In the genomic region with DNA sequence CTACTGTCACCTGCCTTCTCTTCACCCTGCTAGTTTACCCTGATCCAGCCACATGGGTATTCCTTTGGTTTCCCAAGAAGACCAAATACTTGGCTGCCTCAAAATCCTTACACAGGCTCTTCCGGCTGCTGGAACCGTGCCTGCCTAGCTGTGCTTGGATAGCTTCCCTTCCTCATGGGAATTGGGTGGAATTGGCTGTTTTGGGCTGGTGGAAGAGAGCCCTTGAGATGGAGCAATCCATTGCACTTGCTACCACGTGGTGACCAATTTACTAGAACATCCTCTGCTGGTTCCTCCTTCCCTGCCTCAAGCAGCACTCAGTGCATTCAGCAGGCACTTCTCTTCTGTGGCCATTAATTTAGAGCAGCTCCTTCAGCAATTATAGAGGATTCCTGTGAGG, we compare ENCODE assay signal across 19 cellular contexts.
DNase-seq lines count a peak whose midpoint lies in the region; ATAC-seq and TF ChIP-seq lines count a peak whose summit lies in the region.
"Had no signal": no experiment of that assay in that cellular context is flagged by ENCODE, and none has a peak within 500 bp of the region (broad histone marks: within the 10 kb centered on the region; RNA-seq: fewer than 3 reads in every experiment).

No MANE protein-coding gene starts in this region.

- peak overlapping the region; percentile 79 for H3K18ac ChIP-seq in mesendoderm (ENCODE audit: low read length)

- no peak overlapping the region for H3K4me3 ChIP-seq in mesendoderm (ENCODE audit: low read length)
- H3K4me3 ChIP-seq: adrenal gland had no signal

- no CpG with 5 or more reads among the region's 3 CpGs for WGBS in mesendoderm (ENCODE audit: extremely low coverage, insufficient coverage, low lambda C conversion rate)

- H2AK5ac ChIP-seq in mesendoderm (ENCODE audit: low read length), result no peak overlapping the region

- H3K4me1 ChIP-seq in mesendoderm (ENCODE audit: control insufficient read depth, low read depth, low read length), result peaks cover 2% of the 10 kb centered on the region
- H3K4me1 ChIP-seq: adrenal gland, parathyroid adenoma had no signal

- no peaks in the 10 kb centered on the region for H3K36me3 ChIP-seq in mesendoderm (ENCODE audit: control insufficient read depth, insufficient read depth, low read length)
- H3K36me3 ChIP-seq: adrenal gland had no signal

- no peak overlapping the region for H3K9ac ChIP-seq in mesendoderm (ENCODE audit: low read length)
- H3K9ac ChIP-seq: parathyroid adenoma, SK-N-SH had no signal

- CTCF ChIA-PET in activated CD4-positive, alpha-beta memory T cell treated with anti-CD3 and anti-CD28 coated beads for 36 hours (lab: Charles Lee), result no interaction called here

- POLR2A ChIA-PET in activated CD4-positive, alpha-beta memory T cell treated with anti-CD3 and anti-CD28 coated beads for 36 hours (lab: Charles Lee), result no interaction called here

- H4K5ac ChIP-seq in mesendoderm (ENCODE audit: low read length), result no peak overlapping the region

- H3K4me3 Mint-ChIP-seq in endothelial cell (ENCODE audit: unreplicated experiment), result no peak overlapping the region
- H3K4me3 Mint-ChIP-seq in activated CD4-positive, alpha-beta memory T cell treated with anti-CD3 and anti-CD28 coated beads for 36 hours, result no peak overlapping the region
- H3K4me3 Mint-ChIP-seq: CD4-positive, CD25-positive, alpha-beta regulatory T cell; naive thymus-derived CD4-positive, alpha-beta T cell; stimulated activated naive CD8-positive, alpha-beta T cell treated with anti-CD3 and anti-CD28 coated beads, Interleukin-15, Interleukin-2, amounts not matched to agents 100 ng/mL and 50 ng/mL, for 24 hours had no signal

- no peak overlapping the region for H3K56ac ChIP-seq in mesendoderm (ENCODE audit: low read length)

- no peak overlapping the region for H3K23ac ChIP-seq in mesendoderm (ENCODE audit: low read length)

- H4K8ac ChIP-seq in mesendoderm (ENCODE audit: low read depth, low read length), result no peak overlapping the region

- intact Hi-C loops in activated CD4-positive, alpha-beta memory T cell treated with anti-CD3 and anti-CD28 coated beads for 36 hours (cut with micrococcal nuclease), result loop anchor here (2.0 kb wide), 1 partner anchor 213 kb away; no protein-coding TSS in a partner anchor

- peaks cover 17% of the 10 kb centered on the region for H3K4me1 Mint-ChIP-seq in endothelial cell (ENCODE audit: unreplicated experiment)
- H3K4me1 Mint-ChIP-seq in activated CD4-positive, alpha-beta memory T cell treated with anti-CD3 and anti-CD28 coated beads for 36 hours (ENCODE audit: low read depth), result no peaks in the 10 kb centered on the region
- H3K4me1 Mint-ChIP-seq: CD4-positive, CD25-positive, alpha-beta regulatory T cell had no signal

- H3K27ac ChIP-seq in mesendoderm (ENCODE audit: low read depth, low read length), result no peak overlapping the region
- H3K27ac ChIP-seq: adrenal gland, parathyroid adenoma had no signal

- no peaks in the 10 kb centered on the region for H3K36me3 Mint-ChIP-seq in endothelial cell (ENCODE audit: low read depth, unreplicated experiment)
- H3K36me3 Mint-ChIP-seq in activated CD4-positive, alpha-beta memory T cell treated with anti-CD3 and anti-CD28 coated beads for 36 hours, result no peaks in the 10 kb centered on the region
- H3K36me3 Mint-ChIP-seq: CD4-positive, CD25-positive, alpha-beta regulatory T cell; naive thymus-derived CD4-positive, alpha-beta T cell had no signal

- peak overlapping the region; percentile 73 for H2BK120ac ChIP-seq in mesendoderm (ENCODE audit: low read depth, low read length)

- no peaks in the 10 kb centered on the region for H3K79me1 ChIP-seq in mesendoderm (ENCODE audit: low read length)

- no peaks in the 10 kb centered on the region for H3K27me3 ChIP-seq in mesendoderm (ENCODE audit: insufficient read depth, low read length, poor library complexity)

- H3K27me3 Mint-ChIP-seq in endothelial cell (ENCODE audit: unreplicated experiment), result no peaks in the 10 kb centered on the region
- no peaks in the 10 kb centered on the region for H3K27me3 Mint-ChIP-seq in activated CD4-positive, alpha-beta memory T cell treated with anti-CD3 and anti-CD28 coated beads for 36 hours
- H3K27me3 Mint-ChIP-seq: stimulated activated naive CD8-positive, alpha-beta T cell treated with anti-CD3 and anti-CD28 coated beads, Interleukin-15, Interleukin-2, amounts not matched to agents 100 ng/mL and 50 ng/mL, for 24 hours had no signal

- ATAC-seq in HG03521 (IDR thresholded peaks at IDR 0.05; ENCODE audit: unreplicated experiment) (no peak), HG02763 (IDR thresholded peaks at IDR 0.05; ENCODE audit: unreplicated experiment) (no peak)
- ATAC-seq: Panc1 had no signal

- peak overlapping the region; percentile 30 for H3K27ac Mint-ChIP-seq in endothelial cell (ENCODE audit: unreplicated experiment)
- no peak overlapping the region for H3K27ac Mint-ChIP-seq in activated CD4-positive, alpha-beta memory T cell treated with anti-CD3 and anti-CD28 coated beads for 36 hours
- H3K27ac Mint-ChIP-seq: naive thymus-derived CD4-positive, alpha-beta T cell; stimulated activated naive CD8-positive, alpha-beta T cell treated with anti-CD3 and anti-CD28 coated beads, Interleukin-15, Interleukin-2, amounts not matched to agents 100 ng/mL and 50 ng/mL, for 24 hours had no signal

- no peak overlapping the region for H2BK15ac ChIP-seq in mesendoderm (replicated peaks; ENCODE audit: low read depth)

- no peaks in the 10 kb centered on the region for H3K79me2 ChIP-seq in mesendoderm (ENCODE audit: control insufficient read depth, insufficient read depth, low read length)
- H3K79me2 ChIP-seq: parathyroid adenoma had no signal

- DNase-seq in AG08395 (ENCODE audit: low spot score), result peak; percentile 11
- peak; percentile 16 for DNase-seq in MV-4-11 (lab: John Stamatoyannopoulos, UW)
- DNase-seq in endothelial cell (ENCODE audit: low spot score), result no peak
- no peak for DNase-seq in mesendoderm
- no peak for DNase-seq in activated CD4-positive, alpha-beta memory T cell treated with anti-CD3 and anti-CD28 coated beads for 36 hours
- DNase-seq in GM10266 (ENCODE audit: extremely low spot score), result no peak
- DNase-seq: cerebellar nuclear complex; effector CD4-positive, alpha-beta T cell; NCI-H1105 treated with DMSO at 0.1 percent for 48 hours; stimulated activated CD4-positive, alpha-beta T cell treated with anti-CD3 and anti-CD28 coated beads, Interleukin-2, amount 100 ng/mL, for 24 hours had no signal

- no peak overlapping the region for H3K4ac ChIP-seq in mesendoderm (ENCODE audit: low read depth, low read length)

- no peak overlapping the region for H2BK5ac ChIP-seq in mesendoderm (ENCODE audit: low read length)

- no peak for TF ChIP-seq CTCF in endothelial cell (IDR thresholded peaks at IDR 0.05; ENCODE audit: unreplicated experiment)
- TF ChIP-seq CTCF in GM10266 (IDR thresholded peaks at IDR 0.05; ENCODE audit: control insufficient read depth, insufficient read depth, low read depth, missing control alignments), result no peak

- H3K9me3 Mint-ChIP-seq in endothelial cell (ENCODE audit: unreplicated experiment), result no peaks in the 10 kb centered on the region
- no peaks in the 10 kb centered on the region for H3K9me3 Mint-ChIP-seq in activated CD4-positive, alpha-beta memory T cell treated with anti-CD3 and anti-CD28 coated beads for 36 hours
- H3K9me3 Mint-ChIP-seq: CD4-positive, CD25-positive, alpha-beta regulatory T cell; naive thymus-derived CD4-positive, alpha-beta T cell; stimulated activated naive CD8-positive, alpha-beta T cell treated with anti-CD3 and anti-CD28 coated beads, Interleukin-15, Interleukin-2, amounts not matched to agents 100 ng/mL and 50 ng/mL, for 24 hours had no signal

- no peak overlapping the region for H3K4me2 ChIP-seq in mesendoderm (ENCODE audit: low read length)
- H3K4me2 ChIP-seq: SK-N-SH had no signal

Comparison
In these comparisons a context has a peak if more than half of its experiments do, and no peak if none do; other contexts are left out.
1. DNase-seq: peak in AG08395 (single experiment) and MV-4-11 (single experiment); none in endothelial cell (single experiment), mesendoderm (single experiment), activated CD4-positive, alpha-beta memory T cell treated with anti-CD3 and anti-CD28 coated beads for 36 hours (single experiment) and GM10266 (single experiment).